ENCODE assay signal across 1 cellular context in the genomic region with DNA sequence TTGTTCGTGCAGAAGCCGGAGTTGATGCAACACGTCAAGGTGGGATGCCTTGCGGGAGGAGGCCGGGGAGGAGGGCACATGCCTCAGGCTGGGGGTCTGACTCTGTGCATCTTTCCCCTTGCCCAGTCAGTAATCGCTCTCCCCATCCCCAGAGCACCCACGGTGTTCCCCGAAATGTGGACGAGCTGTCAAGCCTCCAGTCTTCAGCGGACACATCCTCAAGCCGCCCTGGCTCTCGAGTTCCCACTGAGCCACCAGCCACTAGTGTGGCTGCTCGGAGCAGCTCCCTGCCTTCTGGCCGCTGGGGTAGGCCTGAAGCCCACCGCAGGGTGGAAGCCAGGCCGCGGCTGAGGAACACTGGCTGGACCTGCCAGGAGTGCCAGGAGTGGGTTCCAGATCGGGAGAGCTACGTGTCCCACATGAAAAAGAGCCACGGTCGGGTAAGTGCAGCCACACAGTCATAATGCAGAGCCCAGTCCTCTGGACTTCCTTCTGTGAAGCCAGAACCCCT.
TF ChIP-seq lines count a peak whose summit lies in the region.

No MANE protein-coding gene starts in this region.

TF ChIP-seq in K562, 482 proteins besides CTCF, POLR2A, EP300 and RAD21:
- peak; percentile 28 for TF ChIP-seq RBM22 (IDR thresholded peaks at IDR 0.05; ENCODE audit: low read depth, low read length, poor library complexity, severe bottlenecking)
- peak; percentile 22; the same call in 1 of the 2 replicates for TF ChIP-seq POLR2G (IDR thresholded peaks at IDR 0.05; ENCODE audit: low read depth, low read length)
- TF ChIP-seq CBX2 (IDR thresholded peaks at IDR 0.05; ENCODE audit: insufficient read depth, low read length, poor library complexity, severe bottlenecking) = no peak
